12 cellular contexts compared by ENCODE assay signal in the genomic region with DNA sequence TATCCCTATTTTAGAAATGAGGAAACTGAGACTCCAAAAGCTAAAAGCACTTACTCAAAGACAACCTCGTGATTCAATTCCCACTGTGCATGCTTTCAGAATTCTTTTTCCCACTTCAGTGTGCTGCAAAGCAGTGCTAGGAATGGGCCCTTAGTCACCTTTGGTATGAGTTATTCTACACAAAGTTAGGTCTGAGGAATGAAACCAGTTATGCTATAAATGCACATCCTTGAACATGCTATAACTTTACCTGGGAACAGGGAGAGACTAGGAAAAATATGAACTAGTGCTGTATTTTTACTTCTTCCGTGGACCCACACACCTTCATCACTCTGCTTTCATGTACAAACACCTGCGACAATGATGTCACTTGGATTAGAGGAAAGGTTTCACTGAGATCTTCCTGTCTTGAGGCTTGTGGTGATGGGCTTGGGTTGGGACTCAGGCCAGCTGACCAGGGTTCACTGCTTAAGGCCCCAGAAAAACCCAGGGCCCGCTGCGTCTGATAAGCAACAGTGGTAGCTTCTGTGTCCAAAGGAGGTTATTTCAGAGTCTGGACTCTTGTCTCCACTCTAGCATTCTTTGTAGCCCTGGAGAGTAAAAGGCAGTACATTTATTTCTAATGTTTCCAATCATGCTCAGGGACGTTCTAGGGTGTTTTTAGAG.
DNase-seq lines count a peak whose midpoint lies in the region; ATAC-seq, FAIRE-seq and TF ChIP-seq lines count a peak whose summit lies in the region.
"Had no signal": no experiment of that assay in that cellular context is flagged by ENCODE, and none has a peak within 500 bp of the region (broad histone marks: within the 10 kb centered on the region; RNA-seq: fewer than 3 reads in every experiment).

No MANE protein-coding gene starts in this region.

- ATAC-seq in A549 (peak; percentile 16 to 24; a peak in 4 of 6 replicates), omental fat pad (ENCODE audit: low FRiP score) (no peak)
- ATAC-seq in stimulated activated naive CD8-positive, alpha-beta T cell treated with anti-CD3 and anti-CD28 coated beads, Interleukin-15, amount 100 ng/mL, for 72 hours: no peak

- no peak for FAIRE-seq in A549 (lab: Jason Lieb, UNC)

- H3K9ac ChIP-seq in HUES6 (ENCODE audit: low read length): no peak overlapping the region

- TF ChIP-seq CTCF in A549 (IDR thresholded peaks at IDR 0.05): no peak
- no peak for TF ChIP-seq CTCF in astrocyte of the spinal cord (IDR thresholded peaks at IDR 0.05; ENCODE audit: low read depth, low read length)
- no peak for TF ChIP-seq CTCF in omental fat pad (IDR thresholded peaks at IDR 0.05)

- H3K4me1 Mint-ChIP-seq in stimulated activated naive CD8-positive, alpha-beta T cell treated with anti-CD3 and anti-CD28 coated beads, Interleukin-15, amount 100 ng/mL, for 72 hours: peaks cover 8% of the 10 kb centered on the region

- in situ Hi-C loops in astrocyte of the spinal cord (cut with HindIII; ENCODE audit: low sequenced_read_pairs): no loop called here

- no peak overlapping the region for H3K4me3 Mint-ChIP-seq in stimulated activated naive CD8-positive, alpha-beta T cell treated with anti-CD3 and anti-CD28 coated beads, Interleukin-15, amount 100 ng/mL, for 72 hours
- H3K4me3 Mint-ChIP-seq: stimulated activated effector memory CD8-positive, alpha-beta T cell treated with anti-CD3 and anti-CD28 coated beads, Interleukin-12 subunit alpha, Interleukin-12 subunit beta, amount 100 ng/mL, for 72 hours had no signal

- no peaks in the 10 kb centered on the region for H3K9me3 Mint-ChIP-seq in stimulated activated naive CD8-positive, alpha-beta T cell treated with anti-CD3 and anti-CD28 coated beads, Interleukin-15, amount 100 ng/mL, for 72 hours
- H3K9me3 Mint-ChIP-seq: activated T-cell treated with anti-CD3 and anti-CD28 coated beads, Interleukin-2, amount 50 U/mL, for 4 hours; stimulated activated effector memory CD8-positive, alpha-beta T cell treated with anti-CD3 and anti-CD28 coated beads, Interleukin-12 subunit alpha, Interleukin-12 subunit beta, amount 100 ng/mL, for 72 hours had no signal

- no peak for TF ChIP-seq EP300 in A549 (IDR thresholded peaks at IDR 0.05)

- TF ChIP-seq RAD21 in A549 (conservative IDR thresholded peaks at IDR 0.05 in 1 of 2, IDR thresholded peaks at IDR 0.05 in 1 of 2): no peak

- H3K27ac ChIP-seq in A549 (peak overlapping the region; percentile 69 to 70), HUES6 (ENCODE audit: low read depth, low read length) (no peak overlapping the region)
- H3K27ac ChIP-seq: HL-60, VCaP had no signal

- CTCF ChIA-PET in A549 (lab: Yijun Ruan, JAX): interaction anchor here (0.9 to 4.7 kb wide), 5 partner anchors 9 to 25 kb away, joined by 5 to 27 read pairs (median 6); no protein-coding TSS in a partner anchor

- TF ChIP-seq POLR2A in A549 (IDR thresholded peaks at IDR 0.05; ENCODE audit: low read length): no peak

- DNase-seq in A549 (ENCODE audit: low read depth in 1 of 2, low spot score in 1 of 2): no peak
- peak; percentile 61 for DNase-seq in astrocyte of the spinal cord (ENCODE audit: low read depth, low spot score)
- DNase-seq in omental fat pad (ENCODE audit: low spot score): no peak
- no peak for DNase-seq in NCI-H510A treated with DMSO at 0.1 percent for 48 hours (lab: John Stamatoyannopoulos, UW)
- DNase-seq in SHP77 (lab: John Stamatoyannopoulos, UW): no peak
- DNase-seq in stimulated activated naive CD8-positive, alpha-beta T cell treated with anti-CD3 and anti-CD28 coated beads, Interleukin-15, amount 100 ng/mL, for 72 hours: no peak

- H3K9me3 ChIP-seq in A549: no peaks in the 10 kb centered on the region
- H3K9me3 ChIP-seq in HUES6 (ENCODE audit: control insufficient read depth, insufficient read depth, low read depth, low read length): no peaks in the 10 kb centered on the region
- H3K9me3 ChIP-seq in iPS-18c (ENCODE audit: control insufficient read depth, insufficient read depth, low read length): no peaks in the 10 kb centered on the region

- no peak overlapping the region for H3K27ac Mint-ChIP-seq in stimulated activated naive CD8-positive, alpha-beta T cell treated with anti-CD3 and anti-CD28 coated beads, Interleukin-15, amount 100 ng/mL, for 72 hours
- H3K27ac Mint-ChIP-seq: stimulated activated effector memory CD8-positive, alpha-beta T cell treated with anti-CD3 and anti-CD28 coated beads, Interleukin-12 subunit alpha, Interleukin-12 subunit beta, amount 100 ng/mL, for 72 hours had no signal

- no peaks in the 10 kb centered on the region for H3K27me3 ChIP-seq in HUES6 (ENCODE audit: control insufficient read depth, insufficient read depth, low read length)

- H3K4me3 ChIP-seq in A549: no peak overlapping the region
- H3K4me3 ChIP-seq in HUES6 (ENCODE audit: low read depth, low read length): peak overlapping the region; percentile 5; the same call in 1 of the 2 replicates
- no peak overlapping the region for H3K4me3 ChIP-seq in astrocyte of the spinal cord (ENCODE audit: low read depth, low read length)
- peak overlapping the region; percentile 2; the same call in 1 of the 2 replicates for H3K4me3 ChIP-seq in iPS-18c (ENCODE audit: insufficient read depth, low read depth, low read length)

- H3K4me1 ChIP-seq in A549 (peaks cover 36% of the 10 kb centered on the region), HUES6 (ENCODE audit: control insufficient read depth, insufficient read depth, low read length) (peaks cover 47% of the 10 kb centered on the region)

- peak overlapping the region; percentile 64 for H3K4me2 ChIP-seq in A549

- H3K36me3 ChIP-seq in HUES6 (ENCODE audit: control insufficient read depth, insufficient read depth, low read length): no peaks in the 10 kb centered on the region

- WGBS in A549 (ENCODE audit: missing lambda C conversion rate): 94% methylated on average over 6 of the region's 6 CpGs

- peaks cover 8% of the 10 kb centered on the region for H3K27me3 Mint-ChIP-seq in stimulated activated naive CD8-positive, alpha-beta T cell treated with anti-CD3 and anti-CD28 coated beads, Interleukin-15, amount 100 ng/mL, for 72 hours

- POLR2A ChIA-PET in A549 (lab: Yijun Ruan, JAX): no interaction called here

TF ChIP-seq in A549, 52 proteins besides CTCF, POLR2A, EP300 and RAD21:
- TF ChIP-seq, protein P1, sequence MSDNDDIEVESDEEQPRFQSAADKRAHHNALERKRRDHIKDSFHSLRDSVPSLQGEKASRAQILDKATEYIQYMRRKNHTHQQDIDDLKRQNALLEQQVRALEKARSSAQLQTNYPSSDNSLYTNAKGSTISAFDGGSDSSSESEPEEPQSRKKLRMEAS (IDR thresholded peaks at IDR 0.05): no peak
- TF ChIP-seq, protein P2, sequence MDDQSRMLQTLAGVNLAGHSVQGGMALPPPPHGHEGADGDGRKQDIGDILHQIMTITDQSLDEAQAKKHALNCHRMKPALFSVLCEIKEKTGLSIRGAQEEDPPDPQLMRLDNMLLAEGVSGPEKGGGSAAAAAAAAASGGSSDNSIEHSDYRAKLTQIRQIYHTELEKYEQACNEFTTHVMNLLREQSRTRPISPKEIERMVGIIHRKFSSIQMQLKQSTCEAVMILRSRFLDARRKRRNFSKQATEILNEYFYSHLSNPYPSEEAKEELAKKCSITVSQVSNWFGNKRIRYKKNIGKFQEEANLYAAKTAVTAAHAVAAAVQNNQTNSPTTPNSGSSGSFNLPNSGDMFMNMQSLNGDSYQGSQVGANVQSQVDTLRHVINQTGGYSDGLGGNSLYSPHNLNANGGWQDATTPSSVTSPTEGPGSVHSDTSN (IDR thresholded peaks at IDR 0.05): no peak
- TF ChIP-seq, protein P3, sequence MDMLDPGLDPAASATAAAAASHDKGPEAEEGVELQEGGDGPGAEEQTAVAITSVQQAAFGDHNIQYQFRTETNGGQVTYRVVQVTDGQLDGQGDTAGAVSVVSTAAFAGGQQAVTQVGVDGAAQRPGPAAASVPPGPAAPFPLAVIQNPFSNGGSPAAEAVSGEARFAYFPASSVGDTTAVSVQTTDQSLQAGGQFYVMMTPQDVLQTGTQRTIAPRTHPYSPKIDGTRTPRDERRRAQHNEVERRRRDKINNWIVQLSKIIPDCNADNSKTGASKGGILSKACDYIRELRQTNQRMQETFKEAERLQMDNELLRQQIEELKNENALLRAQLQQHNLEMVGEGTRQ (IDR thresholded peaks at IDR 0.05): no peak
- TF ChIP-seq POLR2AphosphoS2 (conservative IDR thresholded peaks at IDR 0.05; ENCODE audit: low read length) (no peak), BHLHE40 (IDR thresholded peaks at IDR 0.05; ENCODE audit: low read depth, low read length) (no peak), CHD2 (IDR thresholded peaks at IDR 0.05; ENCODE audit: low read length, partially characterized antibody) (no peak), JUNB (IDR thresholded peaks at IDR 0.05) (no peak), MAZ (IDR thresholded peaks at IDR 0.05; ENCODE audit: borderline replicate concordance, low read depth, low read length) (no peak), FOSB (CRISPR knock-in tag; IDR thresholded peaks at IDR 0.05) (no peak), CBX8 (IDR thresholded peaks at IDR 0.05) (no peak), JUN (IDR thresholded peaks at IDR 0.05) (no peak), TFCP2L1 (CRISPR knock-in tag; IDR thresholded peaks at IDR 0.05) (no peak), ZNF302 (CRISPR knock-in tag; IDR thresholded peaks at IDR 0.05) (no peak), EHF (CRISPR knock-in tag; IDR thresholded peaks at IDR 0.05) (no peak), PHF8 (IDR thresholded peaks at IDR 0.05; ENCODE audit: borderline replicate concordance, low read depth) (no peak), CHD4 (IDR thresholded peaks at IDR 0.05; ENCODE audit: borderline replicate concordance) (no peak), ZFP36 (IDR thresholded peaks at IDR 0.05; ENCODE audit: borderline replicate concordance, partially characterized antibody) (no peak), FOSL2 (IDR thresholded peaks at IDR 0.05) (no peak), FOSL2 (CRISPR knock-in tag; IDR thresholded peaks at IDR 0.05) (no peak)
- TF ChIP-seq, protein P4, sequence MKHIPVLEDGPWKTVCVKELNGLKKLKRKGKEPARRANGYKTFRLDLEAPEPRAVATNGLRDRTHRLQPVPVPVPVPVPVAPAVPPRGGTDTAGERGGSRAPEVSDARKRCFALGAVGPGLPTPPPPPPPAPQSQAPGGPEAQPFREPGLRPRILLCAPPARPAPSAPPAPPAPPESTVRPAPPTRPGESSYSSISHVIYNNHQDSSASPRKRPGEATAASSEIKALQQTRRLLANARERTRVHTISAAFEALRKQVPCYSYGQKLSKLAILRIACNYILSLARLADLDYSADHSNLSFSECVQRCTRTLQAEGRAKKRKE (CRISPR knock-in tag; IDR thresholded peaks at IDR 0.05; ENCODE audit: low read depth): no peak
- TF ChIP-seq, protein P5, sequence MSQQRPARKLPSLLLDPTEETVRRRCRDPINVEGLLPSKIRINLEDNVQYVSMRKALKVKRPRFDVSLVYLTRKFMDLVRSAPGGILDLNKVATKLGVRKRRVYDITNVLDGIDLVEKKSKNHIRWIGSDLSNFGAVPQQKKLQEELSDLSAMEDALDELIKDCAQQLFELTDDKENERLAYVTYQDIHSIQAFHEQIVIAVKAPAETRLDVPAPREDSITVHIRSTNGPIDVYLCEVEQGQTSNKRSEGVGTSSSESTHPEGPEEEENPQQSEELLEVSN (IDR thresholded peaks at IDR 0.05; ENCODE audit: borderline replicate concordance, low read depth): no peak

Comparison
In these comparisons a context has a peak if more than half of its experiments do, and no peak if none do; other contexts are left out.
1. ATAC-seq: peak in A549 (2 of 2); none in omental fat pad (single experiment) and stimulated activated naive CD8-positive, alpha-beta T cell treated with anti-CD3 and anti-CD28 coated beads, Interleukin-15, amount 100 ng/mL, for 72 hours (single experiment).
2. H3K4me3 ChIP-seq: peak in HUES6 (single experiment) and iPS-18c (single experiment); none in A549 (single experiment) and astrocyte of the spinal cord (single experiment).